7 cellular contexts compared by ENCODE assay signal in genomic region chr7:88867158-88867557, GRCh38.
"Had no signal": no experiment of that assay in that cellular context is flagged by ENCODE, and none has a peak within 500 bp of the region (broad histone marks: within the 10 kb centered on the region; RNA-seq: fewer than 3 reads in every experiment).

No MANE protein-coding gene starts in this region.

- H3K4me2 ChIP-seq: KMS-11 had no signal

- ATAC-seq: K562 had no signal

- DNase-seq: IMR-90, KBM-7, KG1 had no signal

- H3K27ac ChIP-seq: HL-60, KMS-11 had no signal

- H3K9ac ChIP-seq: KMS-11 had no signal

- H3K4me3 ChIP-seq: K562 had no signal

- FAIRE-seq: HTR-8/SVneo, K562 had no signal
